ENCODE assay signal across 38 cellular contexts in the genomic region with DNA sequence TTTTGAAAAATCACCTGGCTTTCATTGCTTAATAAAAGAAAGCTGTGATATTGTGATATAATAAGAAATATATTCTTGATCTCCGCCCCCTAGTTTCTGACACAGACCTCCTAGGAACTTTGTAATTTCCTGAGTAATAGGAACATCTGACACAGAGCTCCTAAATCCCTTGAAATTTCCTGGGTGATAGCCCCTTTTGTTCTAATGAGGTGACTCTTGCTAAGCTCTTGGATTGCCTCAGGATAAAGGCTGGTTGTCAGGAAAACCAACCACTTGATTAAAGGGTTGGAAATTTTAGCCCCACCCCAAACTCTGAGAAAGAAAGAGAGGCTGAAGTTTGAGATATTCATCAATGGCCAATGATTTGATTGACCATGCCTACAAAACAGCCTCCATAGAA.
"Had no signal": no experiment of that assay in that cellular context is flagged by ENCODE, and none has a peak within 500 bp of the region (broad histone marks: within the 10 kb centered on the region; RNA-seq: fewer than 3 reads in every experiment).

No MANE protein-coding gene starts in this region.

- H3K27ac Mint-ChIP-seq: activated CD4-positive, alpha-beta memory T cell treated with anti-CD3 and anti-CD28 coated beads, Interleukin-2, amount 10 ng/mL, durations not matched to agents 7 days and 5 days; activated CD4-positive, alpha-beta T cell treated with anti-CD3 and anti-CD28 coated beads for 36 hours; activated CD4-positive, alpha-beta T cell treated with anti-CD3 and anti-CD28 coated beads, Interleukin-2, amount 10 ng/mL, durations not matched to agents 7 days and 5 days; activated CD8-positive, alpha-beta memory T cell treated with anti-CD3 and anti-CD28 coated beads, Interleukin-2, amount 10 ng/mL, durations not matched to agents 7 days and 5 days; activated CD8-positive, alpha-beta T cell treated with anti-CD3 and anti-CD28 coated beads, Interleukin-2, amount 10 ng/mL, durations not matched to agents 7 days and 5 days; activated naive CD4-positive, alpha-beta T cell treated with anti-CD3 and anti-CD28 coated beads, Interleukin-2, amount 10 ng/mL, durations not matched to agents 7 days and 5 days; activated naive CD4-positive, alpha-beta T cell treated with anti-CD3 and anti-CD28 coated beads, Interleukin-2, amount 50 U/mL, for 24 hours; activated naive CD8-positive, alpha-beta T cell; activated naive CD8-positive, alpha-beta T cell treated with anti-CD3 and anti-CD28 coated beads, Interleukin-2, amount 10 ng/mL, durations not matched to agents 7 days and 5 days; activated naive CD8-positive, alpha-beta T cell treated with anti-CD3 and anti-CD28 coated beads, Interleukin-2, amount 50 U/mL, for 24 hours; activated T-cell treated with anti-CD3 and anti-CD28 coated beads, Interleukin-2, amount 50 U/mL, for 24 hours; activated T-helper 2 cell treated with anti-CD3 and anti-CD28 coated beads, Interferon-gamma antibody, Interleukin-2, Interleukin-4, amounts not matched to agents 10 μg/mL and 5 μg/mL and 100 μg/mL, durations not matched to agents 14 hours and 24 hours and 36 hours; brain; T-helper 1 cell treated with Interleukin-12 subunit alpha and Interleukin-12 subunit beta and Interleukin-4 antibody, amounts not matched to agents 30 μg/mL and 1 μg/mL, for 36 hours; T-helper 2 cell treated with Interferon-gamma antibody and Interleukin-4, amounts not matched to agents 5 μg/mL and 100 μg/mL, for 36 hours; WTC11 had no signal

- H3K4me1 ChIP-seq: ascending aorta had no signal

- DNase-seq: activated CD4-positive, alpha-beta memory T cell treated with anti-CD3 and anti-CD28 coated beads, Interleukin-2, amount 10 ng/mL, durations not matched to agents 7 days and 5 days; activated CD4-positive, alpha-beta T cell treated with anti-CD3 and anti-CD28 coated beads for 1 hour; activated CD4-positive, alpha-beta T cell treated with anti-CD3 and anti-CD28 coated beads for 36 hours; activated CD4-positive, alpha-beta T cell treated with anti-CD3 and anti-CD28 coated beads for 48 hours; activated CD4-positive, alpha-beta T cell treated with anti-CD3 and anti-CD28 coated beads, Interleukin-2, amount 10 ng/mL, durations not matched to agents 7 days and 5 days; activated CD4-positive, alpha-beta T cell treated with anti-CD3 and anti-CD28 coated beads, Interleukin-2, amount 50 U/mL, for 48 hours; activated CD4-positive, CD25-positive, alpha-beta regulatory T cell; activated CD8-positive, alpha-beta memory T cell treated with anti-CD3 and anti-CD28 coated beads for 24 hours; activated CD8-positive, alpha-beta memory T cell treated with anti-CD3 and anti-CD28 coated beads, Interleukin-2, amount 10 ng/mL, durations not matched to agents 7 days and 5 days; activated CD8-positive, alpha-beta memory T cell treated with anti-CD3 and anti-CD28 coated beads, Interleukin-2, amount 50 U/mL, for 48 hours; activated CD8-positive, alpha-beta T cell treated with anti-CD3 and anti-CD28 coated beads, Interleukin-2, amount 10 ng/mL, durations not matched to agents 7 days and 5 days; activated effector memory CD4-positive, alpha-beta T cell treated with Interleukin-2 at 50 U/mL for 16 hours; activated gamma-delta T cell; activated naive CD4-positive, alpha-beta T cell treated with anti-CD3 and anti-CD28 coated beads, Interleukin-2, amount 10 ng/mL, durations not matched to agents 7 days and 5 days; activated naive CD4-positive, alpha-beta T cell treated with Interleukin-2 at 50 U/mL for 16 hours; activated naive CD8-positive, alpha-beta T cell treated with anti-CD3 and anti-CD28 coated beads, Interleukin-2, amount 10 ng/mL, durations not matched to agents 7 days and 5 days; activated naive CD8-positive, alpha-beta T cell treated with anti-CD3 and anti-CD28 coated beads, Interleukin-2, amount 50 U/mL, for 24 hours; activated T-cell treated with anti-CD3 and anti-CD28 coated beads, Interleukin-2, amount 50 U/mL, for 24 hours; activated T-cell treated with anti-CD3 and anti-CD28 coated beads, Interleukin-2, amount 50 U/mL, for 48 hours; amygdala; anterior cingulate cortex; caudate nucleus; cerebellar nuclear complex; T-helper 1 cell; T-helper 2 cell; T-helper 9 cell had no signal

- H3K4me3 ChIP-seq: ascending aorta, cardiac muscle cell had no signal

- H3K36me3 ChIP-seq: ascending aorta, cardiac muscle cell had no signal

- H3K27ac ChIP-seq: ascending aorta, cardiac muscle cell, VCaP had no signal

- H3K36me3 Mint-ChIP-seq: activated CD8-positive, alpha-beta memory T cell treated with anti-CD3 and anti-CD28 coated beads, Interleukin-2, amount 10 ng/mL, durations not matched to agents 7 days and 5 days; activated naive CD4-positive, alpha-beta T cell treated with anti-CD3 and anti-CD28 coated beads, Interleukin-2, amount 10 ng/mL, durations not matched to agents 7 days and 5 days; activated naive CD4-positive, alpha-beta T cell treated with anti-CD3 and anti-CD28 coated beads, Interleukin-2, amount 50 U/mL, for 24 hours; activated naive CD8-positive, alpha-beta T cell; activated naive CD8-positive, alpha-beta T cell treated with anti-CD3 and anti-CD28 coated beads, Interleukin-2, amount 10 ng/mL, durations not matched to agents 7 days and 5 days; brain had no signal

- H3K27me3 Mint-ChIP-seq: activated CD4-positive, alpha-beta memory T cell treated with anti-CD3 and anti-CD28 coated beads, Interleukin-2, amount 10 ng/mL, durations not matched to agents 7 days and 5 days; activated CD4-positive, alpha-beta T cell treated with anti-CD3 and anti-CD28 coated beads for 36 hours; activated CD4-positive, alpha-beta T cell treated with anti-CD3 and anti-CD28 coated beads, Interleukin-2, amount 10 ng/mL, durations not matched to agents 7 days and 5 days; activated CD8-positive, alpha-beta memory T cell treated with anti-CD3 and anti-CD28 coated beads, Interleukin-2, amount 10 ng/mL, durations not matched to agents 7 days and 5 days; activated naive CD4-positive, alpha-beta T cell treated with anti-CD3 and anti-CD28 coated beads, Interleukin-2, amount 10 ng/mL, durations not matched to agents 7 days and 5 days; activated naive CD4-positive, alpha-beta T cell treated with anti-CD3 and anti-CD28 coated beads, Interleukin-2, amount 50 U/mL, for 24 hours; activated naive CD8-positive, alpha-beta T cell; activated naive CD8-positive, alpha-beta T cell treated with anti-CD3 and anti-CD28 coated beads, Interleukin-2, amount 10 ng/mL, durations not matched to agents 7 days and 5 days; activated naive CD8-positive, alpha-beta T cell treated with anti-CD3 and anti-CD28 coated beads, Interleukin-2, amount 50 U/mL, for 24 hours; activated T-cell treated with anti-CD3 and anti-CD28 coated beads, Interleukin-2, amount 50 U/mL, for 24 hours; central memory CD8-positive, alpha-beta T cell had no signal

- H3K4me1 Mint-ChIP-seq: activated CD4-positive, alpha-beta memory T cell treated with anti-CD3 and anti-CD28 coated beads, Interleukin-2, amount 10 ng/mL, durations not matched to agents 7 days and 5 days; activated CD4-positive, alpha-beta T cell treated with anti-CD3 and anti-CD28 coated beads for 36 hours; activated CD4-positive, alpha-beta T cell treated with anti-CD3 and anti-CD28 coated beads, Interleukin-2, amount 10 ng/mL, durations not matched to agents 7 days and 5 days; activated CD8-positive, alpha-beta memory T cell treated with anti-CD3 and anti-CD28 coated beads, Interleukin-2, amount 10 ng/mL, durations not matched to agents 7 days and 5 days; activated naive CD4-positive, alpha-beta T cell treated with anti-CD3 and anti-CD28 coated beads, Interleukin-2, amount 10 ng/mL, durations not matched to agents 7 days and 5 days; activated naive CD4-positive, alpha-beta T cell treated with anti-CD3 and anti-CD28 coated beads, Interleukin-2, amount 50 U/mL, for 24 hours; activated naive CD8-positive, alpha-beta T cell treated with anti-CD3 and anti-CD28 coated beads, Interleukin-2, amount 10 ng/mL, durations not matched to agents 7 days and 5 days; activated naive CD8-positive, alpha-beta T cell treated with anti-CD3 and anti-CD28 coated beads, Interleukin-2, amount 50 U/mL, for 24 hours; central memory CD8-positive, alpha-beta T cell had no signal

- H3K27me3 ChIP-seq: ascending aorta, cardiac muscle cell had no signal

- H3K4me3 Mint-ChIP-seq: activated CD4-positive, alpha-beta memory T cell treated with anti-CD3 and anti-CD28 coated beads, Interleukin-2, amount 10 ng/mL, durations not matched to agents 7 days and 5 days; activated CD4-positive, alpha-beta T cell treated with anti-CD3 and anti-CD28 coated beads for 36 hours; activated CD4-positive, alpha-beta T cell treated with anti-CD3 and anti-CD28 coated beads, Interleukin-2, amount 10 ng/mL, durations not matched to agents 7 days and 5 days; activated CD8-positive, alpha-beta memory T cell treated with anti-CD3 and anti-CD28 coated beads, Interleukin-2, amount 10 ng/mL, durations not matched to agents 7 days and 5 days; activated CD8-positive, alpha-beta T cell treated with anti-CD3 and anti-CD28 coated beads, Interleukin-2, amount 10 ng/mL, durations not matched to agents 7 days and 5 days; activated naive CD4-positive, alpha-beta T cell treated with anti-CD3 and anti-CD28 coated beads, Interleukin-2, amount 10 ng/mL, durations not matched to agents 7 days and 5 days; activated naive CD4-positive, alpha-beta T cell treated with anti-CD3 and anti-CD28 coated beads, Interleukin-2, amount 50 U/mL, for 24 hours; activated naive CD8-positive, alpha-beta T cell; activated naive CD8-positive, alpha-beta T cell treated with anti-CD3 and anti-CD28 coated beads, Interleukin-2, amount 10 ng/mL, durations not matched to agents 7 days and 5 days; activated naive CD8-positive, alpha-beta T cell treated with anti-CD3 and anti-CD28 coated beads, Interleukin-2, amount 50 U/mL, for 24 hours; activated T-cell treated with anti-CD3 and anti-CD28 coated beads, Interleukin-2, amount 50 U/mL, for 24 hours; brain; central memory CD8-positive, alpha-beta T cell; T-helper 1 cell treated with Interleukin-12 subunit alpha and Interleukin-12 subunit beta and Interleukin-4 antibody, amounts not matched to agents 30 μg/mL and 1 μg/mL, for 36 hours; T-helper 2 cell treated with Interferon-gamma antibody and Interleukin-4, amounts not matched to agents 5 μg/mL and 100 μg/mL, for 36 hours; WTC11 had no signal

- H3K9me3 Mint-ChIP-seq: activated naive CD4-positive, alpha-beta T cell treated with anti-CD3 and anti-CD28 coated beads, Interleukin-2, amount 50 U/mL, for 24 hours had no signal

- ATAC-seq: activated CD4-positive, alpha-beta T cell treated with anti-CD3 and anti-CD28 coated beads for 36 hours; activated CD4-positive, CD25-positive, alpha-beta regulatory T cell treated with anti-CD3 and anti-CD28 coated beads, Interleukin-2, amount 50 U/mL, for 24 hours; activated CD8-positive, alpha-beta memory T cell treated with anti-CD3 and anti-CD28 coated beads, Interleukin-2, amount 10 ng/mL, durations not matched to agents 7 days and 5 days; activated CD8-positive, alpha-beta T cell treated with anti-CD3 and anti-CD28 coated beads, Interleukin-2, amount 10 ng/mL, durations not matched to agents 7 days and 5 days; activated naive CD8-positive, alpha-beta T cell treated with anti-CD3 and anti-CD28 coated beads, Interleukin-2, amount 50 U/mL, for 24 hours; WTC11 had no signal

- H3K9me3 ChIP-seq: ascending aorta had no signal
